1 cellular context compared by ENCODE assay signal in genomic region chr9:96491880-96492525, GRCh38.
A peak's percentile ranks its signal among the peaks of the same experiment; 100 is the strongest.
TF ChIP-seq lines count a peak whose summit lies in the region.

No MANE protein-coding gene starts in this region.

TF ChIP-seq in HepG2, 621 proteins besides CTCF, POLR2A, EP300 and RAD21 (continued from another document and continues in another):
- TF ChIP-seq RBFOX2 (IDR thresholded peaks at IDR 0.05; ENCODE audit: low read depth, low read length) (peak; percentile 65; the same call in 1 of the 2 replicates), ZNF770 (CRISPR knock-in tag; IDR thresholded peaks at IDR 0.05) (no peak), ZNF280B (CRISPR knock-in tag; IDR thresholded peaks at IDR 0.05; ENCODE audit: borderline replicate concordance) (0 out of 2 replicates have a peak, but pooled peaks have one; percentile 50), PCBP1 (IDR thresholded peaks at IDR 0.05; ENCODE audit: borderline replicate concordance, low read depth, low read length) (no peak), ZNF451 (CRISPR knock-in tag; IDR thresholded peaks at IDR 0.05) (no peak; the same call in 1 of the 2 replicates), SATB2 (CRISPR knock-in tag; IDR thresholded peaks at IDR 0.05) (no peak), JUNB (CRISPR knock-in tag; IDR thresholded peaks at IDR 0.05; ENCODE audit: borderline replicate concordance) (no peak; the same call in 1 of the 2 replicates), ZFP37 (CRISPR knock-in tag; IDR thresholded peaks at IDR 0.05; ENCODE audit: borderline replicate concordance) (no peak; the same call in 1 of the 2 replicates), CREM (IDR thresholded peaks at IDR 0.05) (no peak), CREM (CRISPR knock-in tag; IDR thresholded peaks at IDR 0.05) (no peak), CENPT (CRISPR knock-in tag; IDR thresholded peaks at IDR 0.05; ENCODE audit: low read depth) (no peak), ZNF136 (CRISPR knock-in tag; IDR thresholded peaks at IDR 0.05; ENCODE audit: low read depth) (0 out of 2 replicates have a peak, but pooled peaks have one; percentile 3), ZNF552 (CRISPR knock-in tag; IDR thresholded peaks at IDR 0.05; ENCODE audit: borderline replicate concordance) (no peak), SP5 (CRISPR knock-in tag; IDR thresholded peaks at IDR 0.05; ENCODE audit: borderline replicate concordance, low read depth) (0 out of 2 replicates have a peak, but pooled peaks have one; percentile 9), ZZZ3 (CRISPR knock-in tag; IDR thresholded peaks at IDR 0.05; ENCODE audit: borderline replicate concordance) (no peak), ZSCAN29 (CRISPR knock-in tag; conservative IDR thresholded peaks at IDR 0.05) (no peak), AGO1 (IDR thresholded peaks at IDR 0.05; ENCODE audit: low read depth, low read length, poor library complexity, severe bottlenecking) (no peak), ADNP (CRISPR knock-in tag; IDR thresholded peaks at IDR 0.05) (no peak), HDAC1 (CRISPR knock-in tag; IDR thresholded peaks at IDR 0.05) (no peak), GATAD1 (CRISPR knock-in tag; IDR thresholded peaks at IDR 0.05) (no peak), NFYC (CRISPR knock-in tag; IDR thresholded peaks at IDR 0.05) (no peak), IRF2 (CRISPR knock-in tag; IDR thresholded peaks at IDR 0.05) (no peak), AFF4 (CRISPR knock-in tag; IDR thresholded peaks at IDR 0.05) (no peak), GPN1 (CRISPR knock-in tag; IDR thresholded peaks at IDR 0.05; ENCODE audit: borderline replicate concordance) (no peak), CBFB (CRISPR knock-in tag; IDR thresholded peaks at IDR 0.05) (0 out of 2 replicates have a peak, but pooled peaks have one; percentile 2), ZNF121 (CRISPR knock-in tag; IDR thresholded peaks at IDR 0.05) (no peak), ZNF839 (CRISPR knock-in tag; IDR thresholded peaks at IDR 0.05; ENCODE audit: borderline replicate concordance) (no peak), PITX1 (CRISPR knock-in tag; IDR thresholded peaks at IDR 0.05) (0 out of 2 replicates have a peak, but pooled peaks have one; percentile 2), RBAK (CRISPR knock-in tag; IDR thresholded peaks at IDR 0.05) (no peak), SYNCRIP (IDR thresholded peaks at IDR 0.05; ENCODE audit: insufficient read depth, low read depth, low read length) (no peak), ZNF564 (CRISPR knock-in tag; IDR thresholded peaks at IDR 0.05) (no peak), HNRNPK (IDR thresholded peaks at IDR 0.05; ENCODE audit: low read depth, low read length, poor library complexity, severe bottlenecking) (no peak), MAX (IDR thresholded peaks at IDR 0.05) (no peak), BATF2 (CRISPR knock-in tag; IDR thresholded peaks at IDR 0.05) (no peak), ZBTB21 (CRISPR knock-in tag; IDR thresholded peaks at IDR 0.05) (no peak), EEA1 (CRISPR knock-in tag; IDR thresholded peaks at IDR 0.05; ENCODE audit: borderline replicate concordance) (0 out of 2 replicates have a peak, but pooled peaks have one; percentile 66), RARG (CRISPR knock-in tag; IDR thresholded peaks at IDR 0.05; ENCODE audit: low read depth) (no peak), ZNF205 (CRISPR knock-in tag; IDR thresholded peaks at IDR 0.05) (no peak), ERF (CRISPR knock-in tag; IDR thresholded peaks at IDR 0.05) (0 out of 2 replicates have a peak, but pooled peaks have one; percentile 10), WIZ (CRISPR knock-in tag; IDR thresholded peaks at IDR 0.05) (0 out of 2 replicates have a peak, but pooled peaks have one; percentile 70), ZNF816 (CRISPR knock-in tag; IDR thresholded peaks at IDR 0.05; ENCODE audit: borderline replicate concordance) (peak; percentile 18; the same call in 1 of the 2 replicates), GMEB1 (CRISPR knock-in tag; IDR thresholded peaks at IDR 0.05; ENCODE audit: borderline replicate concordance) (no peak), TOPORS (CRISPR knock-in tag; IDR thresholded peaks at IDR 0.05) (0 out of 2 replicates have a peak, but pooled peaks have one; percentile 38), MXD3 (CRISPR knock-in tag; IDR thresholded peaks at IDR 0.05) (peak; percentile 36; the same call in 1 of the 2 replicates), NONO (IDR thresholded peaks at IDR 0.05) (no peak), NONO (CRISPR knock-in tag; conservative IDR thresholded peaks at IDR 0.05) (no peak; the same call in 1 of the 2 replicates), ZNF672 (CRISPR knock-in tag; IDR thresholded peaks at IDR 0.05) (no peak), DDIT3 (CRISPR knock-in tag; IDR thresholded peaks at IDR 0.05) (no peak), MYC (CRISPR knock-in tag; IDR thresholded peaks at IDR 0.05; ENCODE audit: borderline replicate concordance) (peak; percentile 26; the same call in 1 of the 2 replicates)
- TF ChIP-seq, protein P1, sequence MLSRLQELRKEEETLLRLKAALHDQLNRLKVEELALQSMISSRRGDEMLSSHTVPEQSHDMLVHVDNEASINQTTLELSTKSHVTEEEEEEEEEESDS (CRISPR knock-in tag; IDR thresholded peaks at IDR 0.05; ENCODE audit: borderline replicate concordance), result no peak
- TF ChIP-seq, protein P2, sequence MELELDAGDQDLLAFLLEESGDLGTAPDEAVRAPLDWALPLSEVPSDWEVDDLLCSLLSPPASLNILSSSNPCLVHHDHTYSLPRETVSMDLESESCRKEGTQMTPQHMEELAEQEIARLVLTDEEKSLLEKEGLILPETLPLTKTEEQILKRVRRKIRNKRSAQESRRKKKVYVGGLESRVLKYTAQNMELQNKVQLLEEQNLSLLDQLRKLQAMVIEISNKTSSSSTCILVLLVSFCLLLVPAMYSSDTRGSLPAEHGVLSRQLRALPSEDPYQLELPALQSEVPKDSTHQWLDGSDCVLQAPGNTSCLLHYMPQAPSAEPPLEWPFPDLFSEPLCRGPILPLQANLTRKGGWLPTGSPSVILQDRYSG (CRISPR knock-in tag; IDR thresholded peaks at IDR 0.05), result no peak
- TF ChIP-seq, protein P3, sequence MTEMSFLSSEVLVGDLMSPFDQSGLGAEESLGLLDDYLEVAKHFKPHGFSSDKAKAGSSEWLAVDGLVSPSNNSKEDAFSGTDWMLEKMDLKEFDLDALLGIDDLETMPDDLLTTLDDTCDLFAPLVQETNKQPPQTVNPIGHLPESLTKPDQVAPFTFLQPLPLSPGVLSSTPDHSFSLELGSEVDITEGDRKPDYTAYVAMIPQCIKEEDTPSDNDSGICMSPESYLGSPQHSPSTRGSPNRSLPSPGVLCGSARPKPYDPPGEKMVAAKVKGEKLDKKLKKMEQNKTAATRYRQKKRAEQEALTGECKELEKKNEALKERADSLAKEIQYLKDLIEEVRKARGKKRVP (CRISPR knock-in tag; IDR thresholded peaks at IDR 0.05), result peak in 1 of 2 experiments; percentile 55; a peak in 1 of 4 replicates
- TF ChIP-seq, protein P4, sequence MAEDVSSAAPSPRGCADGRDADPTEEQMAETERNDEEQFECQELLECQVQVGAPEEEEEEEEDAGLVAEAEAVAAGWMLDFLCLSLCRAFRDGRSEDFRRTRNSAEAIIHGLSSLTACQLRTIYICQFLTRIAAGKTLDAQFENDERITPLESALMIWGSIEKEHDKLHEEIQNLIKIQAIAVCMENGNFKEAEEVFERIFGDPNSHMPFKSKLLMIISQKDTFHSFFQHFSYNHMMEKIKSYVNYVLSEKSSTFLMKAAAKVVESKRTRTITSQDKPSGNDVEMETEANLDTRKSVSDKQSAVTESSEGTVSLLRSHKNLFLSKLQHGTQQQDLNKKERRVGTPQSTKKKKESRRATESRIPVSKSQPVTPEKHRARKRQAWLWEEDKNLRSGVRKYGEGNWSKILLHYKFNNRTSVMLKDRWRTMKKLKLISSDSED (CRISPR knock-in tag; IDR thresholded peaks at IDR 0.05), result no peak
